Comparison of ENCODE assay signal across 11 cellular contexts in the genomic region with DNA sequence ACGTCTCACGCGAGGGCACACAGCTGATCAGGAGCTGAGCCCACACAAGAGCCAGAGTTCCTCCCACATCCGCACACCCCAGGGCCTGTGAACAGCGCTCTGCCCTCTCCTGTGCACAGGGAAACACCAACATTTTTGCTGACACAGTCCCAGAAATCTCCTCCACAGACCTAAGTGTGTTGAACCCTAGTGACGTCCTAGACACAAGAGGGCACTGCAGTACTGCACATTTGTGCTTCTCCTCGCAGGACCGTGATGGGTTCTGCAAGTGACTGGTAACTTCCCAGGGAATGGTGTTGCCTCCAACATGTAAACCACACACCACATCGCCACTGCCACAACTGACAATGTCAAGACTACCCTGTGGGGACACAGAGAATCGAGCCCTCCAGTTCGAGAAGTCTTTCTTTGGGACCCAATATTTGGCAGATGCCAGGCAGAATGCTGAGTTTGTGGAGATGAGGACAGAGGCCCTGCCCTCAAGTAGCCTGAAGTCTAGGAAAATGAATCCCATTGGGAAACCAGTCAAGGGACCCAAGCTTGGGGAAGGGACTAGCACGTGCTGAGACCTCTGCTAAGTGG.
DNase-seq lines count a peak whose midpoint lies in the region; ATAC-seq, FAIRE-seq and TF ChIP-seq lines count a peak whose summit lies in the region.
"Had no signal": no experiment of that assay in that cellular context is flagged by ENCODE, and none has a peak within 500 bp of the region (broad histone marks: within the 10 kb centered on the region; RNA-seq: fewer than 3 reads in every experiment).

No MANE protein-coding gene starts in this region.

- H3K36me3 Mint-ChIP-seq in nephron (ENCODE audit: low read depth) = no peaks in the 10 kb centered on the region

- ATAC-seq in GM18909 (IDR thresholded peaks at IDR 0.05; ENCODE audit: poor library complexity, unreplicated experiment) = no peak

- H3K27ac Mint-ChIP-seq in nephron = no peak overlapping the region
- H3K27ac Mint-ChIP-seq: activated B cell treated with CpG ODN at 0.5 μM for 24 hours had no signal

- H3K9me3 Mint-ChIP-seq in nephron = no peaks in the 10 kb centered on the region
- H3K9me3 Mint-ChIP-seq: activated B cell treated with CpG ODN at 0.5 μM for 24 hours had no signal

- H3K4me3 Mint-ChIP-seq in nephron = no peak overlapping the region
- H3K4me3 Mint-ChIP-seq: activated B cell treated with CpG ODN at 0.5 μM for 24 hours had no signal

- H3K27me3 Mint-ChIP-seq in nephron (ENCODE audit: low read depth) = peaks cover 33% of the 10 kb centered on the region
- H3K27me3 Mint-ChIP-seq: activated B cell treated with CpG ODN at 0.5 μM for 24 hours had no signal

- H3K4me1 Mint-ChIP-seq in nephron = peaks cover 8% of the 10 kb centered on the region
- H3K4me1 Mint-ChIP-seq: activated B cell treated with CpG ODN at 0.5 μM for 24 hours had no signal

- no peak for FAIRE-seq in urothelium cell line (lab: Jason Lieb, UNC)
- FAIRE-seq: bronchial epithelial cell, GM19239 had no signal

- DNase-seq in HT1080 (ENCODE audit: low read depth) = peak; percentile 22
- DNase-seq in SK-N-DZ (ENCODE audit: low spot score) = peak; percentile 40
- DNase-seq in GM19240 (ENCODE audit: insufficient read length, low spot score) = no peak
- no peak for DNase-seq in urothelium cell line (ENCODE audit: low spot score)
- no peak for DNase-seq in NCI-H128 (lab: John Stamatoyannopoulos, UW; ENCODE audit: unreplicated experiment)
- DNase-seq: activated B cell treated with CpG ODN at 0.5 μM for 24 hours had no signal

- peak; percentile 25; the same call in 1 of the 2 replicates for TF ChIP-seq CTCF in GM12874 (IDR thresholded peaks at IDR 0.05; ENCODE audit: insufficient read depth, low read depth, low read length)
- peak; percentile 27 to 33 (median 27) for TF ChIP-seq CTCF in nephron (IDR thresholded peaks at IDR 0.05; ENCODE audit: unreplicated experiment in 3 of 3)

Comparison
In these comparisons a context has a peak if more than half of its experiments do, and no peak if none do; other contexts are left out.
1. DNase-seq: peak in HT1080 (single experiment) and SK-N-DZ (single experiment); none in GM19240 (single experiment), urothelium cell line (single experiment) and NCI-H128 (single experiment).